21 cellular contexts compared by ENCODE assay signal in the genomic region with DNA sequence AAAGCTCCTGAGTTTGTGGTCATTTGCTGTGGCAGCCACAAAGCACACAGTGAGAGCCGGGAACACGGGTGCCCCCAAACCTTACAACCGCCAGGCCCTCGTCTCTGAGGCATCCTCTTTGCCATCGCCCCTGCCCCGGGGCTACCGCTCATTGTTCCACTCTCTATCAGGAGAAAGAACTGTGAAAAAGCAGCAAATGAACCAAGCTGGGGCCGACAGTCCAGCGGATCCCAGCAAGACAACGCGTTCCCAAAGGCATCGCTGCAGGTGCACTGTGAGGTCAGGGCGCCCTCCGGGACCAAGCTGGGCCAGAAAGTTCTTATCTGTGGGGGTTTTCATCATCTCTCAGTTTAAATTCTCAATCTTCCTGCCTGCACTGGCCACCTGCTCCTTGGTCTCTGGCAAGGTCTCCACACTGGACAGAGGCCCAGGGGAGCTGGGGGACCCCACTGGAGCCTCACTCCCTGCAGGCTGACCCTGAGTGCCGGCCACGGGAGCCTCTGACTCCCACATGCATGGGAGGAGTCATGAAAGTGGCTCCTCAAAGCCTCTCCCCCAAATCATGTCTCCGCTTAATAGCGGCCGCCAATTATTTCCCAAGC. TPM values are rescaled to one million over a fixed set of nuclear protein-coding genes. Genes with fewer than 3 reads are reported as not detected.
DNase-seq lines count a peak whose midpoint lies in the region; ATAC-seq, FAIRE-seq and TF ChIP-seq lines count a peak whose summit lies in the region.
"Had no signal": no experiment of that assay in that cellular context is flagged by ENCODE, and none has a peak within 500 bp of the region (broad histone marks: within the 10 kb centered on the region; RNA-seq: fewer than 3 reads in every experiment).

No MANE protein-coding gene starts in this region.

- H3K4me2 ChIP-seq in keratinocyte (ENCODE audit: control insufficient read depth, extremely low read depth, insufficient read depth, low read depth, low read length) = peak overlapping the region; percentile 5

- H3K4me1 Mint-ChIP-seq in activated CD4-positive, alpha-beta T cell treated with anti-CD3 and anti-CD28 coated beads, Interleukin-2, amount 10 ng/mL, durations not matched to agents 7 days and 5 days = peaks cover 10% of the 10 kb centered on the region
- H3K4me1 Mint-ChIP-seq: activated naive CD8-positive, alpha-beta T cell treated with anti-CD3 and anti-CD28 coated beads, Interleukin-2, amount 10 ng/mL, durations not matched to agents 7 days and 5 days had no signal

- no peak for ATAC-seq in pancreas
- no peak for ATAC-seq in HG03378 (IDR thresholded peaks at IDR 0.05; ENCODE audit: unreplicated experiment)
- ATAC-seq: CD8-positive, alpha-beta T cell; sciatic nerve had no signal

- no peak overlapping the region for H3K27ac ChIP-seq in keratinocyte (ENCODE audit: control insufficient read depth, insufficient read depth, low read length)
- peak overlapping the region in 3 of 4 donors; percentile 26 to 68 (median 40) for H3K27ac ChIP-seq in pancreas
- H3K27ac ChIP-seq in ascending aorta = no peak overlapping the region
- H3K27ac ChIP-seq: colonic mucosa, heart left ventricle, ovary, suprapubic skin had no signal

- CTCF ChIA-PET in activated CD4-positive, alpha-beta T cell treated with anti-CD3 and anti-CD28 coated beads, Interleukin-2, amount 10 ng/mL, durations not matched to agents 7 days and 5 days (lab: Charles Lee) = no interaction called here

- peaks cover 2 to 4% of the 10 kb centered on the region in 2 experiments for H3K36me3 ChIP-seq in keratinocyte (ENCODE audit: control insufficient read depth in 2 of 2, extremely low read depth in 1 of 2, insufficient read depth in 2 of 2, low read length in 2 of 2)
- no peaks in the 10 kb centered on the region for H3K36me3 ChIP-seq in pancreas
- H3K36me3 ChIP-seq in ascending aorta = no peaks in the 10 kb centered on the region
- H3K36me3 ChIP-seq: colonic mucosa, heart left ventricle, ovary, suprapubic skin had no signal

- H3K9me3 ChIP-seq in keratinocyte (ENCODE audit: control insufficient read depth, low read depth, low read length) = no peaks in the 10 kb centered on the region
- no peaks in the 10 kb centered on the region for H3K9me3 ChIP-seq in pancreas
- no peaks in the 10 kb centered on the region for H3K9me3 ChIP-seq in ascending aorta
- H3K9me3 ChIP-seq: colonic mucosa, ovary, suprapubic skin had no signal

- H3K27me3 Mint-ChIP-seq in activated CD4-positive, alpha-beta T cell treated with anti-CD3 and anti-CD28 coated beads, Interleukin-2, amount 10 ng/mL, durations not matched to agents 7 days and 5 days = no peaks in the 10 kb centered on the region
- H3K27me3 Mint-ChIP-seq: activated naive CD8-positive, alpha-beta T cell treated with anti-CD3 and anti-CD28 coated beads, Interleukin-2, amount 10 ng/mL, durations not matched to agents 7 days and 5 days had no signal

- peaks cover 34% of the 10 kb centered on the region for H4K20me1 ChIP-seq in keratinocyte (ENCODE audit: control insufficient read depth, extremely low read depth, insufficient read depth, low read length)

- dilution Hi-C loops in keratinocyte (cut with MboI; ENCODE audit: extremely low pct_ligation_motif_present, low sequenced_read_pairs) = no loop called here

- intact Hi-C loops in pancreas (cut with DNase I) = no loop called here
- intact Hi-C loops in ascending aorta (cut with DNase I) = no loop called here

- peaks cover 8% of the 10 kb centered on the region for H3K9me3 Mint-ChIP-seq in activated CD4-positive, alpha-beta T cell treated with anti-CD3 and anti-CD28 coated beads, Interleukin-2, amount 10 ng/mL, durations not matched to agents 7 days and 5 days

- H2AFZ ChIP-seq in keratinocyte (ENCODE audit: control insufficient read depth, low read length) = no peak overlapping the region

- H3K36me3 Mint-ChIP-seq in activated CD4-positive, alpha-beta T cell treated with anti-CD3 and anti-CD28 coated beads, Interleukin-2, amount 10 ng/mL, durations not matched to agents 7 days and 5 days (ENCODE audit: low read depth) = no peaks in the 10 kb centered on the region
- H3K36me3 Mint-ChIP-seq: activated naive CD8-positive, alpha-beta T cell treated with anti-CD3 and anti-CD28 coated beads, Interleukin-2, amount 10 ng/mL, durations not matched to agents 7 days and 5 days; CD8-positive, alpha-beta T cell had no signal

- H3K27me3 ChIP-seq in keratinocyte (ENCODE audit: control insufficient read depth, extremely low read depth, insufficient read depth, low read length) = no peaks in the 10 kb centered on the region
- H3K27me3 ChIP-seq in pancreas = no peaks in the 10 kb centered on the region
- no peaks in the 10 kb centered on the region for H3K27me3 ChIP-seq in ascending aorta
- H3K27me3 ChIP-seq: colonic mucosa, heart left ventricle, ovary, suprapubic skin had no signal

- peaks cover 41% of the 10 kb centered on the region for H3K4me1 ChIP-seq in keratinocyte (ENCODE audit: control insufficient read depth, extremely low read depth, insufficient read depth, low read length)
- H3K4me1 ChIP-seq in pancreas = peaks cover 51 to 67% (median 58%) of the 10 kb centered on the region in 3 donors
- H3K4me1 ChIP-seq in ascending aorta = peaks cover 10 to 13% of the 10 kb centered on the region in 2 donors

- DNase-seq in ELF-1 (ENCODE audit: low read depth, low spot score) (peak; percentile 28), OCI-M1 (lab: John Stamatoyannopoulos, UW) (peak; percentile 1), keratinocyte (ENCODE audit: low read depth, low spot score) (no peak), pancreas (peak in 3 of 6 donors; percentile 41 to 66 (median 59)), D341Med (ENCODE audit: low spot score) (no peak), ascending aorta (ENCODE audit: low spot score in 2 of 2) (no peak)
- DNase-seq in activated CD4-positive, alpha-beta T cell treated with anti-CD3 and anti-CD28 coated beads, Interleukin-2, amount 10 ng/mL, durations not matched to agents 7 days and 5 days = no peak
- DNase-seq: activated CD4-positive, alpha-beta T cell treated with anti-CD3 and anti-CD28 coated beads for 4 hours; activated naive CD8-positive, alpha-beta T cell treated with anti-CD3 and anti-CD28 coated beads, Interleukin-2, amount 10 ng/mL, durations not matched to agents 7 days and 5 days; DMS79; HFFc6; NCI-H1436; NCI-H510A treated with DMSO at 0.1 percent for 48 hours had no signal

- H3K4me3 Mint-ChIP-seq in activated CD4-positive, alpha-beta T cell treated with anti-CD3 and anti-CD28 coated beads, Interleukin-2, amount 10 ng/mL, durations not matched to agents 7 days and 5 days = no peak overlapping the region
- H3K4me3 Mint-ChIP-seq: activated naive CD8-positive, alpha-beta T cell treated with anti-CD3 and anti-CD28 coated beads, Interleukin-2, amount 10 ng/mL, durations not matched to agents 7 days and 5 days; CD8-positive, alpha-beta T cell; HFFc6 had no signal

- no peak overlapping the region for H3K9ac ChIP-seq in keratinocyte (ENCODE audit: control insufficient read depth, extremely low read depth, insufficient read depth, low read length)

- peaks cover 75% of the 10 kb centered on the region for H3K79me2 ChIP-seq in keratinocyte (ENCODE audit: control insufficient read depth, insufficient read depth, low read length)

- WGBS in pancreas, 2 donors = 55 to 57% methylated on average over 19 of the region's 19 CpGs

- POLR2A ChIA-PET in activated CD4-positive, alpha-beta T cell treated with anti-CD3 and anti-CD28 coated beads, Interleukin-2, amount 10 ng/mL, durations not matched to agents 7 days and 5 days (lab: Charles Lee) = no interaction called here

- H3K9me1 ChIP-seq in keratinocyte (ENCODE audit: control insufficient read depth, extremely low read depth, insufficient read depth, low read length) = peaks cover 8% of the 10 kb centered on the region

- no peak overlapping the region for H3K4me3 ChIP-seq in keratinocyte (ENCODE audit: control insufficient read depth in 2 of 3, extremely low read depth in 1 of 3, insufficient read depth in 2 of 3, low read depth in 1 of 3, low read length in 3 of 3)
- no peak overlapping the region for H3K4me3 ChIP-seq in pancreas
- no peak overlapping the region for H3K4me3 ChIP-seq in ascending aorta
- H3K4me3 ChIP-seq: colonic mucosa, heart left ventricle, ovary, suprapubic skin had no signal

- no peak for FAIRE-seq in keratinocyte (lab: Jason Lieb, UNC)
- no peak for FAIRE-seq in pancreas (lab: Jason Lieb, UNC)
- FAIRE-seq: TTC549 had no signal

- TF ChIP-seq CTCF in keratinocyte (optimal IDR thresholded peaks at IDR 0.05 in 1 of 3, IDR thresholded peaks at IDR 0.05 in 1 of 3, conservative IDR thresholded peaks at IDR 0.05 in 1 of 3; ENCODE audit: extremely low read depth in 1 of 3, insufficient read depth in 2 of 3, low read length in 3 of 3) (no peak), pancreas (IDR thresholded peaks at IDR 0.05) (no peak), ascending aorta (IDR thresholded peaks at IDR 0.05) (no peak)

- H3K27ac Mint-ChIP-seq in activated CD4-positive, alpha-beta T cell treated with anti-CD3 and anti-CD28 coated beads, Interleukin-2, amount 10 ng/mL, durations not matched to agents 7 days and 5 days = no peak overlapping the region
- H3K27ac Mint-ChIP-seq: activated naive CD8-positive, alpha-beta T cell treated with anti-CD3 and anti-CD28 coated beads, Interleukin-2, amount 10 ng/mL, durations not matched to agents 7 days and 5 days; CD8-positive, alpha-beta T cell; HFFc6 had no signal

RNA-seq across cellular contexts. Expression of a gene that starts 32.1 kb away (rescaled TPM):
- polyA plus RNA-seq in keratinocyte = 16.4 to 32.1 TPM (median 18.2 TPM) in 3 replicates
- 5.5 TPM for polyA plus RNA-seq in keratinocyte (2011; ENCODE audit: low read depth)
- 15.8 and 23.4 TPM in 2 replicates for polyA plus RNA-seq in keratinocyte (2011; cell fraction: cytosol; rRNA removed)
- 34.4 and 38.2 TPM in 2 replicates for polyA plus RNA-seq in keratinocyte (2011; cell fraction: nucleus; rRNA removed)
- polyA plus RNA-seq in keratinocyte (2012; ENCODE audit: low replicate concordance) = 8.7 and 37.0 TPM in 2 replicates
- 28.5 to 58.4 TPM (median 37.2 TPM) in 3 replicates for polyA minus RNA-seq in keratinocyte
- polyA minus RNA-seq in keratinocyte (2011; cell fraction: cytosol; rRNA and poly(A)+ RNA removed) = 39.5 TPM
- 25.2 and 36.2 TPM in 2 replicates for polyA minus RNA-seq in keratinocyte (2011; cell fraction: nucleus; rRNA and poly(A)+ RNA removed)
- 10 to 100 TPM; 25.7 to 41.0 (median 34.4) TPM for total RNA-seq in pancreas
- polyA plus RNA-seq in pancreas = 10 to 100 TPM; 20.5 to 35.1 TPM
- 1 to 10 TPM; 6.2 TPM for total RNA-seq in activated CD4-positive, alpha-beta T cell treated with anti-CD3 and anti-CD28 coated beads, Interleukin-2, amount 10 ng/mL, durations not matched to agents 7 days and 5 days
- 12.7 TPM for total RNA-seq in ascending aorta

Comparison
In these comparisons a context has a peak if more than half of its experiments do, and no peak if none do; other contexts are left out.
1. DNase-seq: peak in ELF-1 (single experiment) and OCI-M1 (single experiment); none in keratinocyte (single experiment), activated CD4-positive, alpha-beta T cell treated with anti-CD3 and anti-CD28 coated beads, Interleukin-2, amount 10 ng/mL, durations not matched to agents 7 days and 5 days (single experiment), D341Med (single experiment) and ascending aorta (0 of 2).
2. H3K27ac ChIP-seq: peak in pancreas (3 of 4); none in keratinocyte (single experiment) and ascending aorta (0 of 2).